21 cellular contexts compared by ENCODE assay signal in genomic region chr7:47946581-47947354, GRCh38. TPM values are rescaled to one million over a fixed set of nuclear protein-coding genes. Genes with fewer than 3 reads are reported as not detected.
DNase-seq lines count a peak whose midpoint lies in the region; ATAC-seq, FAIRE-seq and TF ChIP-seq lines count a peak whose summit lies in the region.
"Had no signal": no experiment of that assay in that cellular context is flagged by ENCODE, and none has a peak within 500 bp of the region (broad histone marks: within the 10 kb centered on the region; RNA-seq: fewer than 3 reads in every experiment).

No MANE protein-coding gene starts in this region.

- H3K4me1 Mint-ChIP-seq in activated naive CD8-positive, alpha-beta T cell treated with anti-CD3 and anti-CD28 coated beads, Interleukin-2, amount 10 ng/mL, durations not matched to agents 7 days and 5 days, result peaks cover 3% of the 10 kb centered on the region
- peaks cover under 1% of the 10 kb centered on the region for H3K4me1 Mint-ChIP-seq in activated naive CD8-positive, alpha-beta T cell treated with anti-CD3 and anti-CD28 coated beads for 36 hours
- H3K4me1 Mint-ChIP-seq in stimulated activated naive CD8-positive, alpha-beta T cell treated with anti-CD3 and anti-CD28 coated beads, Interleukin-15, amount 100 ng/mL, for 72 hours, result no peaks in the 10 kb centered on the region
- H3K4me1 Mint-ChIP-seq: natural killer cell had no signal

- no peak for ATAC-seq in activated naive CD8-positive, alpha-beta T cell treated with anti-CD3 and anti-CD28 coated beads, Interleukin-2, amount 10 ng/mL, durations not matched to agents 7 days and 5 days (ENCODE audit: low read depth)
- ATAC-seq in lower lobe of right lung (no peak), HG03045 (IDR thresholded peaks at IDR 0.05; ENCODE audit: unreplicated experiment) (no peak)
- ATAC-seq in stimulated activated naive CD8-positive, alpha-beta T cell treated with anti-CD3 and anti-CD28 coated beads, Interleukin-15, amount 100 ng/mL, for 72 hours, result peak; percentile 68

- peaks cover 27% of the 10 kb centered on the region for H3K4me1 ChIP-seq in lower lobe of right lung
- H3K4me1 ChIP-seq: uterus had no signal

- no peak for DNase-seq in activated naive CD8-positive, alpha-beta T cell treated with anti-CD3 and anti-CD28 coated beads, Interleukin-2, amount 10 ng/mL, durations not matched to agents 7 days and 5 days
- no peak for DNase-seq in activated naive CD8-positive, alpha-beta T cell treated with anti-CD3 and anti-CD28 coated beads for 36 hours
- DNase-seq in bronchial epithelial cell (ENCODE audit: low read depth), result peak; percentile 65
- DNase-seq in lower lobe of right lung, result no peak
- DNase-seq in stimulated activated naive CD8-positive, alpha-beta T cell treated with anti-CD3 and anti-CD28 coated beads, Interleukin-15, amount 100 ng/mL, for 72 hours, result no peak
- no peak for DNase-seq in NOMO-1 (lab: John Stamatoyannopoulos, UW; ENCODE audit: unreplicated experiment in 2 of 2)
- DNase-seq in NCI-H2171 (lab: John Stamatoyannopoulos, UW), result no peak
- DNase-seq: activated CD4-positive, alpha-beta T cell treated with anti-CD3 and anti-CD28 coated beads, Interleukin-2, amount 50 U/mL, for 48 hours; activated effector memory CD4-positive, alpha-beta T cell treated with anti-CD3 and anti-CD28 coated beads, Interleukin-2, amount 50 U/mL, for 16 hours; Kasumi-1; natural killer cell; NCI-H1105 treated with DMSO at 0.1 percent for 48 hours; NCI-H2227 treated with DMSO at 0.1 percent for 48 hours; stimulated activated CD4-positive, alpha-beta T cell treated with anti-CD3 and anti-CD28 coated beads, Interleukin-15, amount 100 ng/mL, for 24 hours; stimulated activated naive CD4-positive, alpha-beta T cell treated with Interleukin-2 at 50 U/mL for 16 hours; uterus had no signal

- H3K4me3 ChIP-seq in bronchial epithelial cell (ENCODE audit: low read depth, low read length) (no peak overlapping the region), lower lobe of right lung (no peak overlapping the region)
- H3K4me3 ChIP-seq: ascending aorta, uterus had no signal

- peak; percentile 84 for FAIRE-seq in bronchial epithelial cell (lab: Jason Lieb, UNC)
- FAIRE-seq: endometrium had no signal

- peak overlapping the region; percentile 52 for H3K27ac Mint-ChIP-seq in activated naive CD8-positive, alpha-beta T cell treated with anti-CD3 and anti-CD28 coated beads, Interleukin-2, amount 10 ng/mL, durations not matched to agents 7 days and 5 days
- no peak overlapping the region for H3K27ac Mint-ChIP-seq in activated naive CD8-positive, alpha-beta T cell treated with anti-CD3 and anti-CD28 coated beads for 36 hours
- H3K27ac Mint-ChIP-seq in stimulated activated naive CD8-positive, alpha-beta T cell treated with anti-CD3 and anti-CD28 coated beads, Interleukin-15, amount 100 ng/mL, for 72 hours, result no peak overlapping the region
- H3K27ac Mint-ChIP-seq: memory B cell, natural killer cell had no signal

- no peaks in the 10 kb centered on the region for H3K36me3 Mint-ChIP-seq in activated naive CD8-positive, alpha-beta T cell treated with anti-CD3 and anti-CD28 coated beads, Interleukin-2, amount 10 ng/mL, durations not matched to agents 7 days and 5 days
- H3K36me3 Mint-ChIP-seq in activated naive CD8-positive, alpha-beta T cell treated with anti-CD3 and anti-CD28 coated beads for 36 hours, result no peaks in the 10 kb centered on the region
- H3K36me3 Mint-ChIP-seq: memory B cell, natural killer cell had no signal

- H3K27me3 Mint-ChIP-seq in activated naive CD8-positive, alpha-beta T cell treated with anti-CD3 and anti-CD28 coated beads, Interleukin-2, amount 10 ng/mL, durations not matched to agents 7 days and 5 days, result no peaks in the 10 kb centered on the region
- H3K27me3 Mint-ChIP-seq in activated naive CD8-positive, alpha-beta T cell treated with anti-CD3 and anti-CD28 coated beads for 36 hours, result no peaks in the 10 kb centered on the region
- no peaks in the 10 kb centered on the region for H3K27me3 Mint-ChIP-seq in stimulated activated naive CD8-positive, alpha-beta T cell treated with anti-CD3 and anti-CD28 coated beads, Interleukin-15, amount 100 ng/mL, for 72 hours

- H3K27me3 ChIP-seq in bronchial epithelial cell (ENCODE audit: control insufficient read depth, insufficient read depth, low read length), result no peaks in the 10 kb centered on the region
- H3K27me3 ChIP-seq in lower lobe of right lung (ENCODE audit: low read depth), result no peaks in the 10 kb centered on the region
- H3K27me3 ChIP-seq: ascending aorta, uterus had no signal

- POLR2A ChIA-PET in activated naive CD8-positive, alpha-beta T cell treated with anti-CD3 and anti-CD28 coated beads, Interleukin-2, amount 10 ng/mL, durations not matched to agents 7 days and 5 days (lab: Charles Lee), result no interaction called here

- peak overlapping the region; percentile 41 for H3K27ac ChIP-seq in lower lobe of right lung
- H3K27ac ChIP-seq: ascending aorta, RWPE1 had no signal

- TF ChIP-seq CTCF in bronchial epithelial cell (IDR thresholded peaks at IDR 0.05; ENCODE audit: insufficient read depth, low read length, severe bottlenecking), result no peak
- TF ChIP-seq CTCF in lower lobe of right lung (IDR thresholded peaks at IDR 0.05), result no peak

- H3K4me3 Mint-ChIP-seq in activated naive CD8-positive, alpha-beta T cell treated with anti-CD3 and anti-CD28 coated beads, Interleukin-2, amount 10 ng/mL, durations not matched to agents 7 days and 5 days, result no peak overlapping the region
- H3K4me3 Mint-ChIP-seq in activated naive CD8-positive, alpha-beta T cell treated with anti-CD3 and anti-CD28 coated beads for 36 hours, result no peak overlapping the region
- H3K4me3 Mint-ChIP-seq in stimulated activated naive CD8-positive, alpha-beta T cell treated with anti-CD3 and anti-CD28 coated beads, Interleukin-15, amount 100 ng/mL, for 72 hours, result no peak overlapping the region
- H3K4me3 Mint-ChIP-seq: memory B cell, natural killer cell had no signal

- H3K9me3 Mint-ChIP-seq in activated naive CD8-positive, alpha-beta T cell treated with anti-CD3 and anti-CD28 coated beads, Interleukin-2, amount 10 ng/mL, durations not matched to agents 7 days and 5 days, result no peaks in the 10 kb centered on the region
- H3K9me3 Mint-ChIP-seq in activated naive CD8-positive, alpha-beta T cell treated with anti-CD3 and anti-CD28 coated beads for 36 hours, result no peaks in the 10 kb centered on the region
- H3K9me3 Mint-ChIP-seq in stimulated activated naive CD8-positive, alpha-beta T cell treated with anti-CD3 and anti-CD28 coated beads, Interleukin-15, amount 100 ng/mL, for 72 hours, result no peaks in the 10 kb centered on the region
- H3K9me3 Mint-ChIP-seq: memory B cell, natural killer cell had no signal

- no peaks in the 10 kb centered on the region for H3K9me3 ChIP-seq in lower lobe of right lung
- H3K9me3 ChIP-seq: ascending aorta, uterus had no signal

- H3K36me3 ChIP-seq in bronchial epithelial cell (ENCODE audit: control insufficient read depth, insufficient read depth, low read length) (no peaks in the 10 kb centered on the region), lower lobe of right lung (no peaks in the 10 kb centered on the region)
- H3K36me3 ChIP-seq: ascending aorta, uterus had no signal

- intact Hi-C loops in lower lobe of right lung (cut with DNase I), result no loop called here

RNA-seq across cellular contexts. Expression of gene PKD1L1, which starts 1.5 kb away (rescaled TPM):
- under 1 TPM; 0.17 to 0.34 TPM for total RNA-seq in activated naive CD8-positive, alpha-beta T cell treated with anti-CD3 and anti-CD28 coated beads, Interleukin-2, amount 10 ng/mL, durations not matched to agents 7 days and 5 days
- under 1 TPM; 0.02 to 0.10 TPM for total RNA-seq in activated naive CD8-positive, alpha-beta T cell treated with anti-CD3 and anti-CD28 coated beads for 36 hours
- total RNA-seq in bronchial epithelial cell (under 0.01 and 0.26 TPM in 2 replicates), lower lobe of right lung (0.59 TPM)

RNA-seq across cellular contexts. Expression of gene HUS1, which starts 32.6 kb away (rescaled TPM):
- 10 to 100 TPM; 40.6 to 44.9 TPM for total RNA-seq in activated naive CD8-positive, alpha-beta T cell treated with anti-CD3 and anti-CD28 coated beads, Interleukin-2, amount 10 ng/mL, durations not matched to agents 7 days and 5 days
- total RNA-seq in activated naive CD8-positive, alpha-beta T cell treated with anti-CD3 and anti-CD28 coated beads for 36 hours, result 10 to 100 TPM; 49.2 to 50.4 TPM
- total RNA-seq in bronchial epithelial cell (19.5 and 19.7 TPM in 2 replicates), lower lobe of right lung (39.2 TPM)
